8 cellular contexts compared by ENCODE assay signal in the genomic region with DNA sequence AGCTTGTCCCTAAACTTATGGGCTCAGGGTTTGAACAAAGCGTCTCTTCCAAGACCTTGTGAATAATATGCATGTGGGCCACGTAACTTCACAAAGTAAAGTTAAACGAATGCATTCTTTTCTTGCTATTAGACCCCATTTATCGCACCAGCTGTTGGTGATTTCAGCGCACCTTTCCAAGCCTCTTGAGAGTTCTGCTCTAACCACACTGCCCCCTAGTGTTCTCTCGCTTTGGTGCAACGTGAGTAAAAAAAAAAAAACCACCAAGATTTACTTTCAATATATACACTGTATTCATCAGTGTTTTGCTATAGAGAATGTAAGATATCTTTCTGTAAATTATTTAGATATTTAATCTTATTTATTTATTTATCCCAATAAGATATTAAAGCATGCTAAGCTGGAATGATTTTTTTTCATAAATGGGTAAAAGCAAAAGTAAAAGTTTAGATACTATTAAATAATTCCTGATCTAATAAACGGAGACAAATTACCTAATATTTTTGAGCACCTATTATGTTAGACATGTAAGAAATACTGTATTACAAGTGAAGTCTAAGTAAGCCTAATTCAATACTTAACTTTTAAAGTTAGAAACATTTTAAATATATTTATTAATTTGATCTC.
DNase-seq lines count a peak whose midpoint lies in the region; FAIRE-seq and TF ChIP-seq lines count a peak whose summit lies in the region.

No MANE protein-coding gene starts in this region.

- H3K4me1 ChIP-seq in breast epithelium, result no peaks in the 10 kb centered on the region

- peak; percentile 50 for FAIRE-seq in H54 (lab: Jason Lieb, UNC)

- no peak overlapping the region for H3K27ac ChIP-seq in breast epithelium

- TF ChIP-seq POLR2A in H54 (IDR thresholded peaks at IDR 0.05; ENCODE audit: low read depth, low read length), result no peak
- TF ChIP-seq POLR2A in breast epithelium (IDR thresholded peaks at IDR 0.05), result no peak

- intact Hi-C loops in breast epithelium (cut with DNase I; ENCODE audit: low total_unique reads), result no loop called here

- no peaks in the 10 kb centered on the region for H3K9me3 ChIP-seq in breast epithelium

- DNase-seq in DMS53 treated with DMSO at 0.1 percent for 48 hours (lab: John Stamatoyannopoulos, UW; ENCODE audit: unreplicated experiment) (peak; percentile 85), H54 (ENCODE audit: insufficient read length, low spot score) (no peak), NCI-H1417 treated with DMSO at 0.1 percent for 48 hours (lab: John Stamatoyannopoulos, UW) (peak; percentile 62), T-helper 9 cell (peak; percentile 28), breast epithelium (ENCODE audit: low spot score in 2 of 2) (peak in 1 of 2 donors; percentile 22), kidney glomerular epithelial cell (lab: John Stamatoyannopoulos, UW) (peak; percentile 56), mesenteric fat pad (ENCODE audit: low spot score) (no peak)
- DNase-seq in stimulated activated CD4-positive, alpha-beta T cell treated with anti-CD3 and anti-CD28 coated beads, Interleukin-4, amount 100 ng/mL, for 48 hours (ENCODE audit: low read depth in 2 of 2), result peak; percentile 32 to 42

- no peaks in the 10 kb centered on the region for H3K36me3 ChIP-seq in breast epithelium

- H3K27me3 ChIP-seq in breast epithelium, result no peaks in the 10 kb centered on the region

- peak in 2 of 3 donors; percentile 57 to 64 for TF ChIP-seq CTCF in breast epithelium (IDR thresholded peaks at IDR 0.05)

- peak overlapping the region in 1 of 3 donors; percentile 24 for H3K4me3 ChIP-seq in breast epithelium

Comparison
In these comparisons a context has a peak if more than half of its experiments do, and no peak if none do; other contexts are left out.
1. DNase-seq: peak in DMS53 treated with DMSO at 0.1 percent for 48 hours (single experiment), NCI-H1417 treated with DMSO at 0.1 percent for 48 hours (single experiment), T-helper 9 cell (single experiment), kidney glomerular epithelial cell (single experiment) and stimulated activated CD4-positive, alpha-beta T cell treated with anti-CD3 and anti-CD28 coated beads, Interleukin-4, amount 100 ng/mL, for 48 hours (2 of 2); none in H54 (single experiment) and mesenteric fat pad (single experiment).